In genomic region chr3:62366093-62366419, GRCh38 we compare ENCODE assay signal across 33 cellular contexts. TPM values are rescaled to one million over a fixed set of nuclear protein-coding genes. Genes with fewer than 3 reads are reported as not detected.
"Had no signal": no experiment of that assay in that cellular context is flagged by ENCODE, and none has a peak within 500 bp of the region (broad histone marks: within the 10 kb centered on the region; RNA-seq: fewer than 3 reads in every experiment).

No MANE protein-coding gene starts in this region.

- H3K9me3 Mint-ChIP-seq: activated naive CD8-positive, alpha-beta T cell treated with anti-CD3 and anti-CD28 coated beads for 36 hours; activated T-cell treated with anti-CD3 and anti-CD28 coated beads, Interleukin-2, amount 50 U/mL, for 72 hours; activated T-helper 17 cell treated with anti-CD3 and anti-CD28 coated beads, Interleukin-2, amount 50 U/mL, for 72 hours had no signal

- ATAC-seq: activated CD8-positive, alpha-beta T cell treated with anti-CD3 and anti-CD28 coated beads for 36 hours; activated T-cell treated with anti-CD3 and anti-CD28 coated beads, Interleukin-2, amount 50 U/mL, for 72 hours; activated T-helper 17 cell treated with anti-CD3 and anti-CD28 coated beads, Interleukin-2, amount 50 U/mL, for 72 hours; PC-3; Right ventricle myocardium inferior had no signal

- H3K9me3 ChIP-seq: ascending aorta, breast epithelium had no signal

- DNase-seq: activated CD4-positive, alpha-beta T cell treated with anti-CD3 and anti-CD28 coated beads, Interleukin-2, amount 10 ng/mL, durations not matched to agents 24 days and 14 days; activated CD4-positive, alpha-beta T cell treated with anti-CD3 and anti-CD28 coated beads, Interleukin-2, amount 50 U/mL, for 4 hours; activated CD8-positive, alpha-beta T cell treated with anti-CD3 and anti-CD28 coated beads for 36 hours; activated effector memory CD4-positive, alpha-beta T cell treated with anti-CD3 and anti-CD28 coated beads, Interleukin-2, amount 50 U/mL, for 16 hours; activated naive CD4-positive, alpha-beta T cell; activated naive CD4-positive, alpha-beta T cell treated with anti-CD3 and anti-CD28 coated beads, Interleukin-2, amount 50 U/mL, for 16 hours; activated naive CD8-positive, alpha-beta T cell treated with anti-CD3 and anti-CD28 coated beads for 36 hours; activated T-cell treated with anti-CD3 and anti-CD28 coated beads, Interleukin-2, amount 50 U/mL, for 1 hour; activated T-cell treated with anti-CD3 and anti-CD28 coated beads, Interleukin-2, amount 50 U/mL, for 72 hours; amniotic stem cell; NCI-H1092 treated with DMSO at 0.1 percent for 48 hours; NCI-H1417; NCI-H146; NCI-H187; NCI-H2029 treated with DMSO at 0.1 percent for 48 hours; NCI-H2107; NCI-H226; NCI-H524 treated with DMSO at 0.1 percent for 48 hours; PC-3; SW 1271; T-helper 1 cell; T1000; WERI-Rb-1 had no signal

- H3K4me1 Mint-ChIP-seq: activated CD4-positive, alpha-beta T cell treated with anti-CD3 and anti-CD28 coated beads, Interleukin-2, amount 10 ng/mL, durations not matched to agents 24 days and 14 days; activated T-helper 17 cell treated with anti-CD3 and anti-CD28 coated beads, Interleukin-2, amount 50 U/mL, for 72 hours had no signal

- H3K36me3 ChIP-seq: ascending aorta, breast epithelium, WERI-Rb-1 had no signal

- H3K27ac Mint-ChIP-seq: activated CD4-positive, alpha-beta T cell treated with anti-CD3 and anti-CD28 coated beads, Interleukin-2, amount 10 ng/mL, durations not matched to agents 24 days and 14 days; activated CD8-positive, alpha-beta T cell treated with anti-CD3 and anti-CD28 coated beads for 36 hours; activated naive CD8-positive, alpha-beta T cell treated with anti-CD3 and anti-CD28 coated beads for 36 hours; activated T-cell treated with anti-CD3 and anti-CD28 coated beads, Interleukin-2, amount 50 U/mL, for 72 hours; activated T-helper 17 cell treated with anti-CD3 and anti-CD28 coated beads, Interleukin-2, amount 50 U/mL, for 72 hours had no signal

- H3K4me1 ChIP-seq: ascending aorta had no signal

- H3K4me3 ChIP-seq: ascending aorta, breast epithelium had no signal

- FAIRE-seq: RCC 7860 had no signal

- H3K4me3 Mint-ChIP-seq: activated CD4-positive, alpha-beta T cell treated with anti-CD3 and anti-CD28 coated beads, Interleukin-2, amount 10 ng/mL, durations not matched to agents 24 days and 14 days; activated CD8-positive, alpha-beta T cell treated with anti-CD3 and anti-CD28 coated beads for 36 hours; activated naive CD8-positive, alpha-beta T cell treated with anti-CD3 and anti-CD28 coated beads for 36 hours; activated T-cell treated with anti-CD3 and anti-CD28 coated beads, Interleukin-2, amount 50 U/mL, for 72 hours; activated T-helper 17 cell treated with anti-CD3 and anti-CD28 coated beads, Interleukin-2, amount 50 U/mL, for 72 hours had no signal

- H3K27ac ChIP-seq: ascending aorta, breast epithelium, RWPE1, WERI-Rb-1 had no signal

- H3K36me3 Mint-ChIP-seq: activated naive CD8-positive, alpha-beta T cell treated with anti-CD3 and anti-CD28 coated beads for 36 hours had no signal

RNA-seq across cellular contexts. Expression of gene FEZF2, which starts 7.3 kb away (rescaled TPM):
- total RNA-seq: activated CD4-positive, alpha-beta T cell treated with anti-CD3 and anti-CD28 coated beads, Interleukin-2, amount 10 ng/mL, durations not matched to agents 24 days and 14 days; activated CD8-positive, alpha-beta memory T cell treated with anti-CD3 and anti-CD28 coated beads for 36 hours; activated CD8-positive, alpha-beta T cell treated with anti-CD3 and anti-CD28 coated beads for 36 hours; activated naive CD8-positive, alpha-beta T cell treated with anti-CD3 and anti-CD28 coated beads for 36 hours; activated T-cell treated with anti-CD3 and anti-CD28 coated beads, Interleukin-2, amount 50 U/mL, for 72 hours; activated T-helper 17 cell treated with anti-CD3 and anti-CD28 coated beads, Interleukin-2, amount 50 U/mL, for 72 hours; ascending aorta; breast epithelium; cardiac septum; M059J; PC-3; Right ventricle myocardium inferior; T-helper 2 cell treated with Interferon-gamma antibody and Interleukin-4, amounts not matched to agents 100 ng/mL and 5 ng/mL, for 36 hours had no signal
